ENCODE assay signal across 16 cellular contexts in the genomic region with DNA sequence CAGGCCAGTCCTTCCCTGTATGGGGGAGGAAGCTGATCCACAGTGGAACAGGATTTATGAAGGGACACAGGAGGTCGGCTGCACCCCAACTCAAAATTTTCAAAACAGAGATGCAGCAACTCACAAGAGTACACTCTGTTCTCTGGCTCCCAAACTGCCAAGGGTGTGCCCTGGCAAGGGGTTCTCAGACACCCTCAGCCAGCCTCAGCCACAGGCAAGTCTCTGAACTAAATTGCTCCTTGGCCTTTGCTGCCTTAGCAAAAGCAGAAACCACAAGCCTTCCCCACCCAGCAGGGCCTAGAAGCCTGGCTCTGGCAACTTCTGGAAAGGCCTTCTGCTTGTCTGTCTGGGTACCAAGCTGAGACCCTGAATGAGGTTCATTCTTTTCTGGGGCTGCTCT. TPM values are rescaled to one million over a fixed set of nuclear protein-coding genes. Genes with fewer than 3 reads are reported as not detected.
DNase-seq lines count a peak whose midpoint lies in the region; ATAC-seq and TF ChIP-seq lines count a peak whose summit lies in the region.
"Had no signal": no experiment of that assay in that cellular context is flagged by ENCODE, and none has a peak within 500 bp of the region (broad histone marks: within the 10 kb centered on the region; RNA-seq: fewer than 3 reads in every experiment).

No MANE protein-coding gene starts in this region.

- no peak for TF ChIP-seq POLR2A in transverse colon (IDR thresholded peaks at IDR 0.05)

- no peak overlapping the region for H3K4me3 ChIP-seq in ascending aorta
- H3K4me3 ChIP-seq in transverse colon: no peak overlapping the region
- no peak overlapping the region for H3K4me3 ChIP-seq in CD8-positive, alpha-beta memory T cell (ENCODE audit: low read length)

- intact Hi-C loops in ascending aorta (cut with DNase I) (no loop called here), transverse colon (cut with DNase I; ENCODE audit: low total_unique reads) (no loop called here)

- ATAC-seq in omental fat pad (ENCODE audit: low FRiP score): peak; percentile 52
- ATAC-seq in naive thymus-derived CD8-positive, alpha-beta T cell: no peak
- ATAC-seq in GM21367 (IDR thresholded peaks at IDR 0.05; ENCODE audit: unreplicated experiment): no peak
- ATAC-seq: activated naive CD8-positive, alpha-beta T cell treated with anti-CD3 and anti-CD28 coated beads, Interleukin-2, amount 50 U/mL, for 24 hours; WTC11 had no signal

- in situ Hi-C loops in transverse colon (cut with MboI; ENCODE audit: low pct_ligation_motif_present in 1 of 4, low pct_unique_long_range_greater_than_20kb in 1 of 4, low sequenced_read_pairs in 3 of 4): no loop called here

- H3K4me1 ChIP-seq in ascending aorta: peaks cover 9 to 21% of the 10 kb centered on the region in 2 donors
- peaks cover 0 to 12% (median 6%) of the 10 kb centered on the region in 4 donors for H3K4me1 ChIP-seq in transverse colon
- no peaks in the 10 kb centered on the region for H3K4me1 ChIP-seq in CD8-positive, alpha-beta memory T cell (ENCODE audit: insufficient read depth, low read length)

- CTCF ChIA-PET in CD8-positive, alpha-beta memory T cell (lab: Charles Lee): no interaction called here

- no peaks in the 10 kb centered on the region for H3K4me1 Mint-ChIP-seq in CD8-positive, alpha-beta memory T cell
- H3K4me1 Mint-ChIP-seq in naive thymus-derived CD8-positive, alpha-beta T cell: no peaks in the 10 kb centered on the region
- H3K4me1 Mint-ChIP-seq: memory B cell had no signal

- H3K27ac ChIP-seq in ascending aorta (peak overlapping the region; percentile 47 to 49), transverse colon (peak overlapping the region; percentile 17 to 62 (median 41))
- H3K27ac ChIP-seq in CD8-positive, alpha-beta memory T cell (ENCODE audit: low read depth, low read length): no peak overlapping the region

- no peak overlapping the region for H3K27ac Mint-ChIP-seq in CD8-positive, alpha-beta memory T cell
- peak overlapping the region in 1 of 10 donors; percentile 55 for H3K27ac Mint-ChIP-seq in naive thymus-derived CD8-positive, alpha-beta T cell
- H3K27ac Mint-ChIP-seq: activated naive CD8-positive, alpha-beta T cell treated with anti-CD3 and anti-CD28 coated beads, Interleukin-2, amount 50 U/mL, for 24 hours; CD4-positive, alpha-beta T cell; memory B cell; WTC11 had no signal

- H3K36me3 ChIP-seq in ascending aorta: no peaks in the 10 kb centered on the region
- H3K36me3 ChIP-seq in transverse colon: no peaks in the 10 kb centered on the region
- H3K36me3 ChIP-seq in CD8-positive, alpha-beta memory T cell (ENCODE audit: insufficient read depth, low read length): no peaks in the 10 kb centered on the region

- H3K9me3 Mint-ChIP-seq in CD8-positive, alpha-beta memory T cell: no peaks in the 10 kb centered on the region
- H3K9me3 Mint-ChIP-seq in naive thymus-derived CD8-positive, alpha-beta T cell: no peaks in the 10 kb centered on the region
- H3K9me3 Mint-ChIP-seq: CD4-positive, alpha-beta T cell; memory B cell; WTC11 had no signal

- H3K4me3 Mint-ChIP-seq in CD8-positive, alpha-beta memory T cell: no peak overlapping the region
- no peak overlapping the region for H3K4me3 Mint-ChIP-seq in naive thymus-derived CD8-positive, alpha-beta T cell
- H3K4me3 Mint-ChIP-seq: activated naive CD8-positive, alpha-beta T cell treated with anti-CD3 and anti-CD28 coated beads, Interleukin-2, amount 50 U/mL, for 24 hours; CD4-positive, alpha-beta T cell; memory B cell; WTC11 had no signal

- DNase-seq in ascending aorta (ENCODE audit: low spot score in 2 of 2): peak in 1 of 2 donors; percentile 76
- peak; percentile 69 for DNase-seq in globus pallidus (ENCODE audit: low spot score)
- DNase-seq in omental fat pad (ENCODE audit: low spot score): no peak
- DNase-seq in transverse colon: peak; percentile 20
- DNase-seq in CD8-positive, alpha-beta memory T cell: no peak
- no peak for DNase-seq in naive thymus-derived CD8-positive, alpha-beta T cell
- no peak for DNase-seq in cerebellar cortex (ENCODE audit: low spot score)
- DNase-seq: activated naive CD8-positive, alpha-beta T cell treated with anti-CD3 and anti-CD28 coated beads, Interleukin-2, amount 50 U/mL, for 24 hours; CD4-positive, alpha-beta T cell; GDM1; NCI-H187; NCI-H82; SIG-M5 had no signal

- H3K9me3 ChIP-seq in ascending aorta (no peaks in the 10 kb centered on the region), transverse colon (no peaks in the 10 kb centered on the region)
- H3K9me3 ChIP-seq in CD8-positive, alpha-beta memory T cell (ENCODE audit: low read length): no peaks in the 10 kb centered on the region

- TF ChIP-seq EP300 in transverse colon (IDR thresholded peaks at IDR 0.05; ENCODE audit: low read depth): no peak

- 55% methylated on average over 1 of the region's 1 CpG; no CpG with 5 or more reads in 1 of the 2 donors for WGBS in transverse colon (ENCODE audit: low coverage in 1 of 2), 2 donors

- H3K27me3 ChIP-seq in ascending aorta (no peaks in the 10 kb centered on the region), transverse colon (no peaks in the 10 kb centered on the region)
- no peaks in the 10 kb centered on the region for H3K27me3 ChIP-seq in CD8-positive, alpha-beta memory T cell (ENCODE audit: insufficient read depth, low read length, poor library complexity, severe bottlenecking)

- TF ChIP-seq CTCF in ascending aorta (IDR thresholded peaks at IDR 0.05) (no peak), omental fat pad (IDR thresholded peaks at IDR 0.05) (no peak), transverse colon (IDR thresholded peaks at IDR 0.05) (no peak)

- H3K36me3 Mint-ChIP-seq in CD8-positive, alpha-beta memory T cell: no peaks in the 10 kb centered on the region
- no peaks in the 10 kb centered on the region for H3K36me3 Mint-ChIP-seq in naive thymus-derived CD8-positive, alpha-beta T cell
- H3K36me3 Mint-ChIP-seq: memory B cell, WTC11 had no signal

- H3K27me3 Mint-ChIP-seq in CD8-positive, alpha-beta memory T cell: peaks cover 2 to 3% of the 10 kb centered on the region in 2 donors
- peaks cover 0 to 3% (median 0%) of the 10 kb centered on the region in 5 donors for H3K27me3 Mint-ChIP-seq in naive thymus-derived CD8-positive, alpha-beta T cell

- POLR2A ChIA-PET in CD8-positive, alpha-beta memory T cell (lab: Charles Lee): no interaction called here
- POLR2A ChIA-PET in naive thymus-derived CD8-positive, alpha-beta T cell (lab: Charles Lee): no interaction called here

RNA-seq across cellular contexts. Expression of a gene that starts 36.6 kb away (rescaled TPM):
- total RNA-seq in ascending aorta (3,143 TPM), omental fat pad (1,000 to 10,000 TPM in 3 of 4 donors, 100 to 1,000 TPM in 1; 917 to 1,730 (median 1,246) TPM), transverse colon (100 to 1,000 TPM; 360 to 732 (median 532) TPM)
- total RNA-seq in CD8-positive, alpha-beta memory T cell: 10 to 100 TPM; 27.4 TPM
- polyA plus RNA-seq in CD8-positive, alpha-beta memory T cell: 3.4 TPM
- total RNA-seq in naive thymus-derived CD8-positive, alpha-beta T cell: 10 to 100 TPM; 21.0 to 21.5 TPM
- polyA plus RNA-seq in naive thymus-derived CD8-positive, alpha-beta T cell: 1 to 10 TPM; 1.3 to 2.0 (median 1.6) TPM

Comparison
In these comparisons a context has a peak if more than half of its experiments do, and no peak if none do; other contexts are left out.
1. DNase-seq: peak in globus pallidus (single experiment) and transverse colon (single experiment); none in omental fat pad (single experiment), CD8-positive, alpha-beta memory T cell (0 of 5), naive thymus-derived CD8-positive, alpha-beta T cell (0 of 10) and cerebellar cortex (single experiment).
2. RNA of a gene that starts 36.6 kb away (total RNA-seq): 3,143 TPM in ascending aorta (single experiment), 917 to 1,730 TPM in omental fat pad and 360 to 732 TPM in transverse colon; 27.4 TPM in CD8-positive, alpha-beta memory T cell and 21.0 to 21.5 TPM in naive thymus-derived CD8-positive, alpha-beta T cell; every median in the first group is over 10 times any median in the second.